1 cellular context compared by ENCODE assay signal in genomic region chr16:57637020-57637419, GRCh38.
TF ChIP-seq lines count a peak whose summit lies in the region.

No MANE protein-coding gene starts in this region.

TF ChIP-seq in IMR-90, 13 proteins besides CTCF, POLR2A, EP300 and RAD21:
- no peak for TF ChIP-seq USF2 (IDR thresholded peaks at IDR 0.05; ENCODE audit: low read depth, low read length)
- TF ChIP-seq BHLHE40 (IDR thresholded peaks at IDR 0.05; ENCODE audit: low read depth, low read length) = no peak
- no peak for TF ChIP-seq MXI1 (IDR thresholded peaks at IDR 0.05; ENCODE audit: borderline replicate concordance, low read depth, low read length)
- TF ChIP-seq RFX5 (IDR thresholded peaks at IDR 0.05; ENCODE audit: low read depth, low read length) = no peak
- TF ChIP-seq MAFK (IDR thresholded peaks at IDR 0.05; ENCODE audit: low read depth, low read length) = no peak
- TF ChIP-seq FOS (IDR thresholded peaks at IDR 0.05; ENCODE audit: low read depth, low read length) = no peak
- no peak for TF ChIP-seq SMC3 (IDR thresholded peaks at IDR 0.05; ENCODE audit: low read depth, low read length)
- no peak for TF ChIP-seq RCOR1 (IDR thresholded peaks at IDR 0.05; ENCODE audit: insufficient replicate concordance, low read length)
- no peak for TF ChIP-seq MAZ (IDR thresholded peaks at IDR 0.05; ENCODE audit: borderline replicate concordance, low read depth, low read length)
